ENCODE assay signal across 19 cellular contexts in the genomic region with DNA sequence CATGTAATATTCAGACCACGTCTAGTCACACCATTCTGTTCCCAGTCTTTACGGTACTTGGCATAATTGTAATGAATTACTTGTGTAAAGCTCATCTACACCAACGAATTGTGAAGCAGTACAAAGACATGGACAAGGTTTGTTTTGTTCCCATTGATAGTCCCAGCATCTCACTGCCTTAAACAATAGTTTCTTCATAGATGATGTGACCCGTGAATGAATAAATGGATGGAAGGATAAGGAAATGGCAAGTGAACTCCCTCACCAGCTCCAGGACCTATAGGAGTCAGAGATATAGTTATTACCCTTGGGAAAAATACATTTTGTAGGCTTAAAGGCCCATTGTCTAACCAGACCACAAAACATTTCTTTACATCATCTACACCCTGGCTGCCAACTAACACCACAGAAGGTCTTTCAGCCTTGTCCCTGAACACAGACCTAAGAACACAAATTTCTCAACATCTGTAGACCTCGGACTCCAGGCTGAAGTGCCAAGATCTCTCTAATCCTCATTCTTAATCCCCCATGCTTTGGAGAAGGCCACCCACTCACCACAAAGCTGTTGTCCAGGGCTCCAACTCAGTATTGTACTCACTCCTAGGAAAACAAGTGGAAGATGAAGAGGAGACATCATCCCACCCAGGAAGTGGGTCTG.
"Had no signal": no experiment of that assay in that cellular context is flagged by ENCODE, and none has a peak within 500 bp of the region (broad histone marks: within the 10 kb centered on the region; RNA-seq: fewer than 3 reads in every experiment).

No MANE protein-coding gene starts in this region.

- H3K4me1 ChIP-seq: tibial nerve had no signal

- H3K36me3 ChIP-seq: suprapubic skin, tibial nerve, WERI-Rb-1 had no signal

- H3K27ac ChIP-seq: suprapubic skin, WERI-Rb-1 had no signal

- H3K27me3 ChIP-seq: suprapubic skin, tibial nerve had no signal

- H3K4me3 ChIP-seq: mucosa of descending colon, suprapubic skin, tibial nerve had no signal

- DNase-seq: activated CD4-positive, alpha-beta T cell treated with anti-CD3 and anti-CD28 coated beads, Interleukin-2, amount 10 ng/mL, durations not matched to agents 7 days and 5 days; activated CD4-positive, CD25-positive, alpha-beta regulatory T cell treated with anti-CD3 and anti-CD28 coated beads, Interleukin-2, amount 50 U/mL, for 72 hours; activated CD8-positive, alpha-beta T cell treated with anti-CD3 and anti-CD28 coated beads, Interleukin-2, amount 10 ng/mL, durations not matched to agents 7 days and 5 days; activated gamma-delta T cell treated with Interleukin-2 at 50 U/mL for 16 hours; aorta; central memory CD4-positive, alpha-beta T cell; dermis blood vessel endothelial cell; effector memory CD4-positive, alpha-beta T cell; hippocampal formation; mesendoderm; mucosa of descending colon; occipital lobe; retina; stimulated activated CD4-positive, alpha-beta T cell treated with anti-CD3 and anti-CD28 coated beads, Interleukin-12 subunit alpha, Interleukin-12 subunit beta, amount 100 ng/mL, for 4 hours; stimulated activated CD4-positive, alpha-beta T cell treated with anti-CD3 and anti-CD28 coated beads, Interleukin-4, amount 100 ng/mL, for 4 hours; WERI-Rb-1 had no signal

- ATAC-seq: activated CD8-positive, alpha-beta T cell treated with anti-CD3 and anti-CD28 coated beads, Interleukin-2, amount 10 ng/mL, durations not matched to agents 7 days and 5 days; esophagus mucosa; mucosa of descending colon had no signal

- H3K9me3 ChIP-seq: mucosa of descending colon, suprapubic skin, tibial nerve had no signal
